Comparison of ENCODE assay signal across 20 cellular contexts in genomic region chr15:71124937-71125755, GRCh38. TPM values are rescaled to one million over a fixed set of nuclear protein-coding genes. Genes with fewer than 3 reads are reported as not detected.
DNase-seq lines count a peak whose midpoint lies in the region; ATAC-seq and TF ChIP-seq lines count a peak whose summit lies in the region.
"Had no signal": no experiment of that assay in that cellular context is flagged by ENCODE, and none has a peak within 500 bp of the region (broad histone marks: within the 10 kb centered on the region; RNA-seq: fewer than 3 reads in every experiment).

No MANE protein-coding gene starts in this region.

- DNase-seq in AG04450 (ENCODE audit: low read depth, low spot score) (no peak), dermis microvascular lymphatic vessel endothelial cell (ENCODE audit: low read depth in 2 of 2) (peak; percentile 18 to 54), left colon (no peak), gastrocnemius medialis (no peak), OCI-LY7 (ENCODE audit: low spot score) (no peak), midbrain (lab: John Stamatoyannopoulos, UW) (no peak)
- DNase-seq: DMS 273 treated with DMSO at 0.1 percent for 48 hours; effector CD8-positive, alpha-beta T cell; GF-D8; NCI-H1105 treated with DMSO at 0.1 percent for 48 hours; NCI-H748 treated with DMSO at 0.1 percent for 48 hours; nucleus accumbens; stimulated activated CD4-positive, alpha-beta T cell treated with anti-CD3 and anti-CD28 coated beads, Interleukin-4, amount 100 ng/mL, for 24 hours; T-helper 9 cell had no signal

- H3K27me3 ChIP-seq in AG04450 (ENCODE audit: control insufficient read depth, insufficient read depth, low read length), result no peaks in the 10 kb centered on the region
- no peaks in the 10 kb centered on the region for H3K27me3 ChIP-seq in gastrocnemius medialis

- peak; percentile 88 for ATAC-seq in left colon
- no peak for ATAC-seq in gastrocnemius medialis
- ATAC-seq in HG03097 (IDR thresholded peaks at IDR 0.05; ENCODE audit: low FRiP score, unreplicated experiment), result no peak
- ATAC-seq in HG02973 (IDR thresholded peaks at IDR 0.05; ENCODE audit: unreplicated experiment), result no peak

- H3K4me3 ChIP-seq in AG04450 (ENCODE audit: low read depth, low read length) (0 out of 2 replicates have a peak overlapping the region, but pooled peaks have one; percentile 11), gastrocnemius medialis (no peak overlapping the region), OCI-LY7 (ENCODE audit: low read depth, low read length, poor library complexity, severe bottlenecking) (no peak overlapping the region)
- H3K4me3 ChIP-seq: GM12878, SK-N-MC, skin epidermis had no signal

- POLR2A ChIA-PET in AG04450 (lab: Yijun Ruan, JAX) (no interaction called here), OCI-LY7 (lab: Charles Lee) (no interaction called here)

- in situ Hi-C loops in gastrocnemius medialis (cut with MboI; ENCODE audit: low sequenced_read_pairs in 4 of 4), result loop anchor here in 1 of 4 donors (25.0 kb wide), 1 partner anchor 212 kb away; no protein-coding TSS in a partner anchor

- no peak for TF ChIP-seq POLR2A in gastrocnemius medialis (IDR thresholded peaks at IDR 0.05)

- H3K36me3 ChIP-seq in gastrocnemius medialis (no peaks in the 10 kb centered on the region), OCI-LY7 (ENCODE audit: insufficient read depth, low read length) (no peaks in the 10 kb centered on the region)

- CTCF ChIA-PET in AG04450 (lab: Charles Lee) (interaction anchor here (1.7 to 2.0 kb wide), 2 partner anchors 9 to 11 kb away, joined by 5 to 7 read pairs; partner anchors contain the start of gene THSD4), OCI-LY7 (lab: Charles Lee; ENCODE audit: unreplicated experiment) (no interaction called here)

- no peaks in the 10 kb centered on the region for H4K20me1 ChIP-seq in OCI-LY7 (ENCODE audit: insufficient read depth, low read length)

- intact Hi-C loops in left colon (cut with DNase I, micrococcal nuclease) (no loop called here), gastrocnemius medialis (cut with DNase I; ENCODE audit: low total_unique reads) (loop anchor here (5.0 kb wide), 1 partner anchor 202 kb away; no protein-coding TSS in a partner anchor), OCI-LY7 (cut with micrococcal nuclease; ENCODE audit: unreplicated experiment) (no loop called here)

- H3K4me1 ChIP-seq in gastrocnemius medialis (peaks cover 50 to 53% of the 10 kb centered on the region in 2 donors), OCI-LY7 (ENCODE audit: insufficient read depth, low read length, poor library complexity, severe bottlenecking) (no peaks in the 10 kb centered on the region)

- H3K27ac ChIP-seq in AG04450 (ENCODE audit: low read depth, low read length) (peak overlapping the region; percentile 49), gastrocnemius medialis (peak overlapping the region; percentile 58 to 85 (median 78)), OCI-LY7 (ENCODE audit: low read depth, low read length, poor library complexity, severe bottlenecking) (no peak overlapping the region)
- H3K27ac ChIP-seq: SK-N-MC, skin epidermis had no signal

- H3K79me2 ChIP-seq in OCI-LY7 (ENCODE audit: insufficient read depth, low read depth, low read length), result no peaks in the 10 kb centered on the region

- BruUV-seq in OCI-LY7 (replicated peaks; lab: Mats Ljungman, UMichigan), result no TSS peak

- no peak overlapping the region for H2AFZ ChIP-seq in OCI-LY7 (ENCODE audit: low read length)

- H3K9me2 ChIP-seq in OCI-LY7 (ENCODE audit: insufficient read depth, low read length), result no peaks in the 10 kb centered on the region

- H3K9me3 ChIP-seq in AG04450 (ENCODE audit: control insufficient read depth, insufficient read depth, low read length), result no peaks in the 10 kb centered on the region
- H3K9me3 ChIP-seq in gastrocnemius medialis, result no peaks in the 10 kb centered on the region
- no peaks in the 10 kb centered on the region for H3K9me3 ChIP-seq in OCI-LY7 (ENCODE audit: low read length)

- no peak overlapping the region for H3K4me2 ChIP-seq in OCI-LY7 (ENCODE audit: low read length)

- TF ChIP-seq CTCF in AG04450 (IDR thresholded peaks at IDR 0.05; ENCODE audit: low read depth, low read length) (peak; percentile 11; the same call in 1 of the 2 replicates), gastrocnemius medialis (IDR thresholded peaks at IDR 0.05 in 4 of 5, conservative IDR thresholded peaks at IDR 0.05 in 1 of 5) (no peak), OCI-LY7 (conservative IDR thresholded peaks at IDR 0.05; ENCODE audit: low read length) (no peak)

RNA-seq across cellular contexts. Expression of gene THSD4, which starts 9.9 kb away (rescaled TPM):
- polyA plus RNA-seq in AG04450 (2011; rRNA removed), result 45.8 and 57.2 TPM in 2 replicates
- 87.6 and 111 TPM in 2 replicates for polyA minus RNA-seq in AG04450 (2011; rRNA and poly(A)+ RNA removed)
- 13.1 and 25.4 TPM in 2 replicates for total RNA-seq in dermis microvascular lymphatic vessel endothelial cell
- total RNA-seq in left colon, result 10 to 100 TPM; 35.2 to 45.5 TPM
- 1 to 10 TPM in 1 of 4 donors, under 1 TPM in 3; 0.35 to 3.1 (median 0.60) TPM for total RNA-seq in gastrocnemius medialis
- total RNA-seq in OCI-LY7 (2014; rRNA removed; shearing (Covaris generic)), result not detected in 2 replicates
- total RNA-seq in OCI-LY7 (2022), result not detected in 2 replicates
- polyA plus RNA-seq: CD14-positive monocyte had no signal

Comparison
In these comparisons a context has a peak if more than half of its experiments do, and no peak if none do; other contexts are left out.
1. DNase-seq: peak in dermis microvascular lymphatic vessel endothelial cell (2 of 2); none in AG04450 (single experiment), left colon (0 of 2), gastrocnemius medialis (0 of 2), OCI-LY7 (single experiment) and midbrain (single experiment).